Comparison of ENCODE assay signal across 8 cellular contexts in genomic region chr6:112282217-112282616, GRCh38. TPM values are rescaled to one million over a fixed set of nuclear protein-coding genes. Genes with fewer than 3 reads are reported as not detected.
A peak's percentile ranks its signal among the peaks of the same experiment; 100 is the strongest.
DNase-seq lines count a peak whose midpoint lies in the region; ATAC-seq and TF ChIP-seq lines count a peak whose summit lies in the region.

No MANE protein-coding gene starts in this region.

- no peak; the same call in 1 of the 2 replicates for TF ChIP-seq RAD21 in HCT116 (IDR thresholded peaks at IDR 0.05; ENCODE audit: low read depth)

- RAD21 ChIA-PET in HCT116 (lab: Charles Lee; ENCODE audit: low non-redundant PET in 1 of 2, low total read pairs in 2 of 2, uncharacterized antibody in 2 of 2, unreplicated experiment in 2 of 2) = no interaction called here

- ATAC-seq in HCT116 (peak; percentile 52; the same call in 1 of the 2 replicates), GM21526 (IDR thresholded peaks at IDR 0.05; ENCODE audit: low FRiP score, unreplicated experiment) (no peak)

- POLR2A ChIA-PET in HCT116 (lab: Charles Lee) = no interaction called here

- CTCF ChIA-PET in HCT116 (lab: Charles Lee) = interaction anchor here (2.3 kb wide), 1 partner anchor 102 kb away, joined by 6 read pairs; no protein-coding TSS in a partner anchor

- WGBS in adrenal gland, 4 donors = 50 to 61% (median 55%) methylated on average over 4 of the region's 4 CpGs
- 6% methylated on average over 4 of the region's 4 CpGs for WGBS in smooth muscle cell (ENCODE audit: low lambda C conversion rate)

- H3K79me2 ChIP-seq in HCT116 (ENCODE audit: insufficient read depth, low read length) = no peaks in the 10 kb centered on the region
- no peaks in the 10 kb centered on the region for H3K79me2 ChIP-seq in smooth muscle cell (ENCODE audit: low read depth)

- TF ChIP-seq CTCF in HCT116 (IDR thresholded peaks at IDR 0.05 in 2 of 3, conservative IDR thresholded peaks at IDR 0.05 in 1 of 3; ENCODE audit: borderline replicate concordance in 1 of 3, insufficient read depth in 1 of 3, low read depth in 2 of 3, low read length in 2 of 3) (peak in 1 of 3 experiments; percentile 7; a peak in 1 of 6 replicates), adrenal gland (IDR thresholded peaks at IDR 0.05) (peak in 2 of 6 experiments; percentile 9 to 22), smooth muscle cell (IDR thresholded peaks at IDR 0.05; ENCODE audit: borderline replicate concordance, insufficient read depth, poor library complexity, severe bottlenecking) (peak; percentile 30)

- BruUV-seq in HCT116 (replicated peaks; lab: Mats Ljungman, UMichigan) = no TSS peak

- TF ChIP-seq POLR2A in HCT116 (IDR thresholded peaks at IDR 0.05; ENCODE audit: borderline replicate concordance, extremely low read depth, insufficient read depth, insufficient read length) = no peak
- no peak for TF ChIP-seq POLR2A in adrenal gland (IDR thresholded peaks at IDR 0.05)

- no peak for DNase-seq in HCT116 (ENCODE audit: low read depth, low spot score)
- peak in 6 of 7 donors; percentile 10 to 72 (median 40) for DNase-seq in adrenal gland
- DNase-seq in hepatic stellate cell (ENCODE audit: low spot score) = peak; percentile 63
- no peak for DNase-seq in smooth muscle cell (lab: John Stamatoyannopoulos, UW; ENCODE audit: unreplicated experiment)
- no peak for DNase-seq in NOMO-1 treated with DMSO at 0.1 percent for 48 hours (lab: John Stamatoyannopoulos, UW; ENCODE audit: unreplicated experiment)
- DNase-seq in activated naive CD4-positive, alpha-beta T cell treated with Interleukin-2 at 50 U/mL for 16 hours = no peak
- DNase-seq in GM19240 (ENCODE audit: insufficient read length, low spot score) = no peak

- H3K4me1 ChIP-seq in HCT116 (ENCODE audit: control insufficient read depth in 1 of 2, insufficient read depth in 2 of 2, low read length in 2 of 2) (peaks cover 0 to 6% of the 10 kb centered on the region in 2 experiments; a peak in 1 of 4 replicates), adrenal gland (replicated peaks in 1 of 2) (no peaks in the 10 kb centered on the region), smooth muscle cell (ENCODE audit: low read depth) (peaks cover 11% of the 10 kb centered on the region)

- H3K4me3 ChIP-seq in HCT116 (replicated peaks in 1 of 2; ENCODE audit: low read depth in 1 of 2, low read length in 2 of 2) = no peak overlapping the region
- H3K4me3 ChIP-seq in adrenal gland = no peak overlapping the region
- H3K4me3 ChIP-seq in smooth muscle cell = no peak overlapping the region

- no peaks in the 10 kb centered on the region for H3K27me3 ChIP-seq in HCT116 (ENCODE audit: insufficient read depth, low read length)
- no peaks in the 10 kb centered on the region for H3K27me3 ChIP-seq in adrenal gland
- H3K27me3 ChIP-seq in smooth muscle cell (ENCODE audit: low read depth) = no peaks in the 10 kb centered on the region

- H3K36me3 ChIP-seq in HCT116 (ENCODE audit: control insufficient read depth in 1 of 2, insufficient read depth in 2 of 2, low read length in 2 of 2) (no peaks in the 10 kb centered on the region), adrenal gland (replicated peaks in 1 of 2) (no peaks in the 10 kb centered on the region), smooth muscle cell (ENCODE audit: low read depth) (no peaks in the 10 kb centered on the region)

- no peaks in the 10 kb centered on the region for H3K9me3 ChIP-seq in HCT116 (ENCODE audit: control insufficient read depth in 1 of 2, insufficient read depth in 1 of 2, low read depth in 1 of 2, low read length in 2 of 2)
- H3K9me3 ChIP-seq in adrenal gland (replicated peaks in 1 of 3) = no peaks in the 10 kb centered on the region
- no peaks in the 10 kb centered on the region for H3K9me3 ChIP-seq in smooth muscle cell (replicated peaks; ENCODE audit: low read depth)

- no peaks in the 10 kb centered on the region for H3K9me2 ChIP-seq in HCT116 (ENCODE audit: insufficient read depth)

- H4K20me1 ChIP-seq in HCT116 (ENCODE audit: insufficient read depth) (no peaks in the 10 kb centered on the region), smooth muscle cell (ENCODE audit: low read depth) (no peaks in the 10 kb centered on the region)

- H2AFZ ChIP-seq in HCT116 (ENCODE audit: low read depth, low read length, poor library complexity, severe bottlenecking) (peak overlapping the region; percentile 77), smooth muscle cell (ENCODE audit: low read depth) (peak overlapping the region; percentile 61)

- H3K4me2 ChIP-seq in HCT116 (ENCODE audit: low read length) (peak overlapping the region; percentile 25; the same call in 1 of the 2 replicates), smooth muscle cell (peak overlapping the region; percentile 63)

- intact Hi-C loops in HCT116 (cut with micrococcal nuclease) (no loop called here), adrenal gland (cut with DNase I) (no loop called here)

- peaks cover 11% of the 10 kb centered on the region for H3F3A ChIP-seq in smooth muscle cell (ENCODE audit: low read depth)

- H3K9ac ChIP-seq in HCT116 (ENCODE audit: low read length) (no peak overlapping the region), smooth muscle cell (ENCODE audit: low read depth) (no peak overlapping the region)

- H3K27ac ChIP-seq in HCT116 (ENCODE audit: low read depth, low read length) = no peak overlapping the region
- peak overlapping the region in 1 of 5 donors; percentile 31 for H3K27ac ChIP-seq in adrenal gland
- peak overlapping the region; percentile 5 for H3K27ac ChIP-seq in smooth muscle cell (ENCODE audit: low read depth)

TF ChIP-seq in HCT116, 20 proteins besides CTCF, POLR2A, EP300 and RAD21 (continues in another document):
- TF ChIP-seq SIN3A (IDR thresholded peaks at IDR 0.05; ENCODE audit: low read depth) (no peak), REST (IDR thresholded peaks at IDR 0.05; ENCODE audit: low read depth) (no peak), SP1 (IDR thresholded peaks at IDR 0.05; ENCODE audit: low read depth) (no peak), MAX (IDR thresholded peaks at IDR 0.05) (no peak), ZFX (IDR thresholded peaks at IDR 0.05) (no peak), ELF1 (IDR thresholded peaks at IDR 0.05; ENCODE audit: borderline replicate concordance, low read depth) (no peak), CEBPB (IDR thresholded peaks at IDR 0.05; ENCODE audit: low read depth) (no peak), FOSL1 (IDR thresholded peaks at IDR 0.05; ENCODE audit: low read depth) (no peak), CBX3 (IDR thresholded peaks at IDR 0.05; ENCODE audit: low read depth) (no peak), YY1 (IDR thresholded peaks at IDR 0.05; ENCODE audit: extremely low read depth, insufficient replicate concordance, low read depth, low read length) (no peak), SRF (IDR thresholded peaks at IDR 0.05; ENCODE audit: low read depth) (no peak), EZH2 (IDR thresholded peaks at IDR 0.05) (no peak), ZBTB33 (IDR thresholded peaks at IDR 0.05; ENCODE audit: extremely low read depth, insufficient replicate concordance, low read length) (no peak), POLR2AphosphoS5 (IDR thresholded peaks at IDR 0.05; ENCODE audit: low read depth, low read length) (no peak)

RNA-seq across cellular contexts. Expression of gene LAMA4, which starts 27.9 kb away (rescaled TPM):
- total RNA-seq in HCT116 (2021; ENCODE audit: unreplicated experiment) = 2.2 TPM
- 0.61 and 1.5 TPM in 2 replicates for polyA plus RNA-seq in HCT116 (2012)
- total RNA-seq in adrenal gland = 10 to 100 TPM; 10.6 to 39.7 (median 23.3) TPM
- polyA plus RNA-seq in adrenal gland = 10 to 100 TPM in 2 of 3 donors, 1 to 10 TPM in 1; 7.5 to 31.9 (median 19.4) TPM
- 25.6 and 29.4 TPM in 2 replicates for total RNA-seq in smooth muscle cell
- 7.3 and 9.1 TPM in 2 replicates for polyA plus RNA-seq in smooth muscle cell

Comparison
In these comparisons a context has a peak if more than half of its experiments do, and no peak if none do; other contexts are left out.
1. DNase-seq: peak in adrenal gland (6 of 7) and hepatic stellate cell (single experiment); none in HCT116 (single experiment), smooth muscle cell (single experiment), NOMO-1 treated with DMSO at 0.1 percent for 48 hours (single experiment), activated naive CD4-positive, alpha-beta T cell treated with Interleukin-2 at 50 U/mL for 16 hours (single experiment) and GM19240 (single experiment).